6 cellular contexts compared by ENCODE assay signal in genomic region chr11:726278-726915, GRCh38. TPM values are rescaled to one million over a fixed set of nuclear protein-coding genes. Genes with fewer than 3 reads are reported as not detected.
A peak's percentile ranks its signal among the peaks of the same experiment; 100 is the strongest.
DNase-seq lines count a peak whose midpoint lies in the region; ATAC-seq and TF ChIP-seq lines count a peak whose summit lies in the region.

No MANE protein-coding gene starts in this region.

- TF ChIP-seq CTCF in lower lobe of right lung (IDR thresholded peaks at IDR 0.05): no peak

- peaks cover 21% of the 10 kb centered on the region for H3K36me3 ChIP-seq in lower lobe of right lung

- ATAC-seq in lower lobe of right lung: peak in 1 of 2 donors; percentile 3

- peak overlapping the region; percentile 41 for H3K27ac ChIP-seq in lower lobe of right lung

- H3K4me3 ChIP-seq in lower lobe of right lung: peak overlapping the region; percentile 38

- H3K27me3 ChIP-seq in lower lobe of right lung (ENCODE audit: low read depth): peaks cover 41% of the 10 kb centered on the region

- peaks cover 38% of the 10 kb centered on the region for H3K4me1 ChIP-seq in lower lobe of right lung

- intact Hi-C loops in lower lobe of right lung (cut with DNase I): loop anchor here (10.0 kb wide), 1 partner anchor 62 kb away; no protein-coding TSS in a partner anchor

- no peaks in the 10 kb centered on the region for H3K9me3 ChIP-seq in lower lobe of right lung

- DNase-seq in activated gamma-delta T cell treated with Interleukin-2 at 50 U/mL for 16 hours (peak; percentile 54), activated gamma-delta T cell (lab: John Stamatoyannopoulos, UW) (no peak), lower lobe of right lung (peak; percentile 83), C1 segment of cervical spinal cord (lab: John Stamatoyannopoulos, UW) (no peak), NCI-H1048 (lab: John Stamatoyannopoulos, UW) (no peak)
- DNase-seq in activated gamma-delta T cell treated with anti-CD3 and anti-CD28 coated beads, Interleukin-2, amount 50 U/mL, for 16 hours (ENCODE audit: low read depth): peak; percentile 39

RNA-seq across cellular contexts. Expression of gene EPS8L2, which starts 20.4 kb away (rescaled TPM):
- total RNA-seq in lower lobe of right lung: 156 TPM

RNA-seq across cellular contexts. Expression of gene TALDO1, which starts 20.9 kb away (rescaled TPM):
- 218 TPM for total RNA-seq in lower lobe of right lung

RNA-seq across cellular contexts. Expression of gene TMEM80, which starts 30.8 kb away (rescaled TPM):
- total RNA-seq in lower lobe of right lung: 33.9 TPM

RNA-seq across cellular contexts. Expression of gene DEAF1, which starts 31.4 kb away (rescaled TPM):
- 32.0 TPM for total RNA-seq in lower lobe of right lung

RNA-seq across cellular contexts. Expression of gene GATD1, which starts 50.9 kb away (rescaled TPM):
- 46.7 TPM for total RNA-seq in lower lobe of right lung

Comparison
In these comparisons a context has a peak if more than half of its experiments do, and no peak if none do; other contexts are left out.
1. DNase-seq: peak in activated gamma-delta T cell treated with Interleukin-2 at 50 U/mL for 16 hours (single experiment), activated gamma-delta T cell treated with anti-CD3 and anti-CD28 coated beads, Interleukin-2, amount 50 U/mL, for 16 hours (single experiment) and lower lobe of right lung (single experiment); none in activated gamma-delta T cell (single experiment), C1 segment of cervical spinal cord (0 of 14) and NCI-H1048 (single experiment).